ENCODE assay signal across 8 cellular contexts in genomic region chr6:44058617-44059358, GRCh38.
DNase-seq lines count a peak whose midpoint lies in the region; ATAC-seq, FAIRE-seq and TF ChIP-seq lines count a peak whose summit lies in the region.

No MANE protein-coding gene starts in this region.

- peak overlapping the region; percentile 59 for H3K27ac Mint-ChIP-seq in astrocyte (ENCODE audit: unreplicated experiment)

- H3K9ac ChIP-seq in astrocyte (ENCODE audit: low read length) = peak overlapping the region; percentile 83

- no peaks in the 10 kb centered on the region for H4K20me1 ChIP-seq in astrocyte (ENCODE audit: insufficient read depth, low read length)

- no peaks in the 10 kb centered on the region for H3K27me3 Mint-ChIP-seq in astrocyte (ENCODE audit: low read depth, unreplicated experiment)

- no peak overlapping the region for H2AFZ ChIP-seq in astrocyte (ENCODE audit: low read depth, low read length)

- no peaks in the 10 kb centered on the region for H3K79me2 ChIP-seq in astrocyte (ENCODE audit: insufficient read depth, low read length)

- no peaks in the 10 kb centered on the region for H3K27me3 ChIP-seq in astrocyte (ENCODE audit: insufficient read depth, low read length)

- H3K4me1 Mint-ChIP-seq in astrocyte (ENCODE audit: low read depth, unreplicated experiment) = peaks cover 44% of the 10 kb centered on the region

- H3K27ac ChIP-seq in astrocyte (ENCODE audit: low read depth, low read length) = peak overlapping the region; percentile 93

- H3K4me3 Mint-ChIP-seq in astrocyte (ENCODE audit: unreplicated experiment) = no peak overlapping the region

- peak; percentile 71 for FAIRE-seq in astrocyte (lab: Jason Lieb, UNC)

- H3K9me3 Mint-ChIP-seq in astrocyte (ENCODE audit: unreplicated experiment) = peaks cover 11% of the 10 kb centered on the region

- no peaks in the 10 kb centered on the region for H3K36me3 Mint-ChIP-seq in astrocyte (ENCODE audit: low read depth, unreplicated experiment)

- no peaks in the 10 kb centered on the region for H3K36me3 ChIP-seq in astrocyte (ENCODE audit: insufficient read depth, low read length)

- H3K9me3 ChIP-seq in astrocyte (ENCODE audit: insufficient read depth, low read depth, low read length) = no peaks in the 10 kb centered on the region

- no peak for TF ChIP-seq CTCF in astrocyte (IDR thresholded peaks at IDR 0.05; ENCODE audit: insufficient read depth, low read depth, low read length)

- H3K4me1 ChIP-seq in astrocyte (ENCODE audit: insufficient read depth, low read length) = peaks cover 68% of the 10 kb centered on the region

- peak; percentile 100 for DNase-seq in astrocyte (ENCODE audit: low read depth)
- peak; percentile 99 for DNase-seq in islet precursor cell
- peak; percentile 99 for DNase-seq in stromal cell of bone marrow (ENCODE audit: low read depth)
- DNase-seq in HuH-7 (ENCODE audit: low spot score) = no peak
- DNase-seq in C1 segment of cervical spinal cord (lab: John Stamatoyannopoulos, UW) = no peak
- DNase-seq in activated gamma-delta T cell (lab: John Stamatoyannopoulos, UW) = no peak

- H3K4me2 ChIP-seq in astrocyte (ENCODE audit: low read length) = peak overlapping the region; percentile 73

- ATAC-seq in GM18520 (IDR thresholded peaks at IDR 0.05; ENCODE audit: unreplicated experiment) = peak; percentile 52
- peak; percentile 68 for ATAC-seq in HG03103 (IDR thresholded peaks at IDR 0.05; ENCODE audit: low read depth, unreplicated experiment)

- H3K4me3 ChIP-seq in astrocyte (ENCODE audit: insufficient read depth, low read depth, low read length) = no peak overlapping the region

Comparison
In these comparisons a context has a peak if more than half of its experiments do, and no peak if none do; other contexts are left out.
1. DNase-seq: peak in astrocyte (single experiment), islet precursor cell (single experiment) and stromal cell of bone marrow (single experiment); none in HuH-7 (single experiment), C1 segment of cervical spinal cord (0 of 14) and activated gamma-delta T cell (single experiment).